ENCODE assay signal across 1 cellular context in genomic region chr1:179166663-179167417, GRCh38.
TF ChIP-seq lines count a peak whose summit lies in the region.

No MANE protein-coding gene starts in this region.

TF ChIP-seq in HEK293, 187 proteins besides CTCF, POLR2A, EP300 and RAD21 (continued from another document):
- TF ChIP-seq PRDM6 (tag by site-specific recombination; IDR thresholded peaks at IDR 0.05) = peak; percentile 93
- TF ChIP-seq ZNF561 (tag by site-specific recombination; IDR thresholded peaks at IDR 0.05; ENCODE audit: borderline replicate concordance) = 0 out of 2 replicates have a peak, but pooled peaks have one; percentile 31
- TF ChIP-seq, protein P1, sequence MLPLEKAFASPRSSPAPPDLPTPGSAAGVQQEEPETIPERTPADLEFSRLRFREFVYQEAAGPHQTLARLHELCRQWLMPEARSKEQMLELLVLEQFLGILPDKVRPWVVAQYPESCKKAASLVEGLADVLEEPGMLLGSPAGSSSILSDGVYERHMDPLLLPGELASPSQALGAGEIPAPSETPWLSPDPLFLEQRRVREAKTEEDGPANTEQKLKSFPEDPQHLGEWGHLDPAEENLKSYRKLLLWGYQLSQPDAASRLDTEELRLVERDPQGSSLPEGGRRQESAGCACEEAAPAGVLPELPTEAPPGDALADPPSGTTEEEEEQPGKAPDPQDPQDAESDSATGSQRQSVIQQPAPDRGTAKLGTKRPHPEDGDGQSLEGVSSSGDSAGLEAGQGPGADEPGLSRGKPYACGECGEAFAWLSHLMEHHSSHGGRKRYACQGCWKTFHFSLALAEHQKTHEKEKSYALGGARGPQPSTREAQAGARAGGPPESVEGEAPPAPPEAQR (tag by site-specific recombination; IDR thresholded peaks at IDR 0.05) = no peak
